In the genomic region with DNA sequence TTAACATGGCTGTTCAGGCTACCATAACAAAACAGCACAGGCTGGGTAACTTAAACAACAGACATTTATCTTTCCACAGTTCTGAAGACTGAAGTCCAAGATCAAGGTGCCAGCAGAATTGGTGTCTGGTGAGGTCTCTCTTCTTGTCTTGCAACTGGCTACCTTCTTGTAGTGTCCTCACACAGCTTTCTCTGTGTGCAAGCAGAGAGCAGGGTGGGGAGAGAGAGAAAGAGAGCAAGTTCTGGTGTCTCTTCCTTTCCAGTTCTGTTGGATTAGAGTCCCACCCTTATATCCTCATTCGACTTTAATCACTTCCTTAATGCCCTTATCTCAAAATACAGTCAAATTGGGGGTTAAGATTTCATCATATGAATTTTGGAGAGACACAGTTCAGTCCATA, we compare ENCODE assay signal across 24 cellular contexts.
"Had no signal": no experiment of that assay in that cellular context is flagged by ENCODE, and none has a peak within 500 bp of the region (broad histone marks: within the 10 kb centered on the region; RNA-seq: fewer than 3 reads in every experiment).

No MANE protein-coding gene starts in this region.

- H3K4me3 ChIP-seq: cardiac muscle cell, SJSA1 had no signal

- H3K27me3 ChIP-seq: brain microvascular endothelial cell, cardiac muscle cell, SJSA1 had no signal

- H3K27ac ChIP-seq: brain microvascular endothelial cell, cardiac muscle cell, SJSA1 had no signal

- H3K36me3 ChIP-seq: brain microvascular endothelial cell, cardiac muscle cell, SJSA1 had no signal

- H3K4me3 Mint-ChIP-seq: activated CD8-positive, alpha-beta T cell treated with anti-CD3 and anti-CD28 coated beads for 36 hours; activated naive CD4-positive, alpha-beta T cell treated with anti-CD3 and anti-CD28 coated beads, Interleukin-2, amount 10 ng/mL, durations not matched to agents 7 days and 5 days; activated naive CD8-positive, alpha-beta T cell treated with anti-CD3 and anti-CD28 coated beads for 36 hours; activated T-cell treated with anti-CD3 and anti-CD28 coated beads, Interleukin-2, amount 50 U/mL, for 72 hours; T-helper 17 cell had no signal

- ATAC-seq: activated CD4-positive, CD25-positive, alpha-beta regulatory T cell treated with anti-CD3 and anti-CD28 coated beads, Interleukin-2, amount 50 U/mL, for 24 hours; activated CD8-positive, alpha-beta T cell treated with anti-CD3 and anti-CD28 coated beads for 36 hours; activated T-cell treated with anti-CD3 and anti-CD28 coated beads, Interleukin-2, amount 50 U/mL, for 72 hours; PC-3; SK-N-SH treated with all-trans-retinoic acid at 6 μM for 48 hours; T-helper 17 cell had no signal

- H3K9me3 ChIP-seq: SJSA1 had no signal

- H3K27ac Mint-ChIP-seq: activated CD8-positive, alpha-beta T cell treated with anti-CD3 and anti-CD28 coated beads for 36 hours; activated naive CD4-positive, alpha-beta T cell treated with anti-CD3 and anti-CD28 coated beads, Interleukin-2, amount 10 ng/mL, durations not matched to agents 7 days and 5 days; activated naive CD8-positive, alpha-beta T cell treated with anti-CD3 and anti-CD28 coated beads for 36 hours; activated T-cell treated with anti-CD3 and anti-CD28 coated beads, Interleukin-2, amount 50 U/mL, for 72 hours; activated T-helper 2 cell treated with anti-CD3 and anti-CD28 coated beads, Interferon-gamma antibody, Interleukin-2, Interleukin-4, amounts not matched to agents 10 μg/mL and 5 μg/mL and 100 μg/mL, durations not matched to agents 14 hours and 24 hours and 36 hours; T-helper 17 cell had no signal

- H3K27me3 Mint-ChIP-seq: activated CD8-positive, alpha-beta T cell treated with anti-CD3 and anti-CD28 coated beads for 36 hours; activated naive CD8-positive, alpha-beta T cell treated with anti-CD3 and anti-CD28 coated beads for 36 hours; T-helper 17 cell had no signal

- H3K4me1 ChIP-seq: SJSA1 had no signal

- DNase-seq: activated CD4-positive, alpha-beta T cell treated with anti-CD3 and anti-CD28 coated beads for 4 hours; activated CD8-positive, alpha-beta memory T cell treated with anti-CD3 and anti-CD28 coated beads, Interleukin-2, amount 50 U/mL, for 4 hours; activated CD8-positive, alpha-beta T cell treated with anti-CD3 and anti-CD28 coated beads for 36 hours; activated gamma-delta T cell treated with Interleukin-2 at 50 U/mL for 16 hours; activated naive CD4-positive, alpha-beta T cell treated with anti-CD3 and anti-CD28 coated beads, Interleukin-2, amount 10 ng/mL, durations not matched to agents 7 days and 5 days; activated naive CD8-positive, alpha-beta T cell treated with anti-CD3 and anti-CD28 coated beads for 36 hours; activated T-cell treated with anti-CD3 and anti-CD28 coated beads, Interleukin-2, amount 50 U/mL, for 72 hours; brain microvascular endothelial cell; KG1; NCI-H1092 treated with DMSO at 0.1 percent for 48 hours; NCI-H1417 treated with DMSO at 0.1 percent for 48 hours; NCI-H187; NCI-H2081; NCI-H446; NCI-H524; PC-3; SHP77; T-helper 17 cell; T-helper 9 cell had no signal
